ENCODE assay signal across 8 cellular contexts in the genomic region with DNA sequence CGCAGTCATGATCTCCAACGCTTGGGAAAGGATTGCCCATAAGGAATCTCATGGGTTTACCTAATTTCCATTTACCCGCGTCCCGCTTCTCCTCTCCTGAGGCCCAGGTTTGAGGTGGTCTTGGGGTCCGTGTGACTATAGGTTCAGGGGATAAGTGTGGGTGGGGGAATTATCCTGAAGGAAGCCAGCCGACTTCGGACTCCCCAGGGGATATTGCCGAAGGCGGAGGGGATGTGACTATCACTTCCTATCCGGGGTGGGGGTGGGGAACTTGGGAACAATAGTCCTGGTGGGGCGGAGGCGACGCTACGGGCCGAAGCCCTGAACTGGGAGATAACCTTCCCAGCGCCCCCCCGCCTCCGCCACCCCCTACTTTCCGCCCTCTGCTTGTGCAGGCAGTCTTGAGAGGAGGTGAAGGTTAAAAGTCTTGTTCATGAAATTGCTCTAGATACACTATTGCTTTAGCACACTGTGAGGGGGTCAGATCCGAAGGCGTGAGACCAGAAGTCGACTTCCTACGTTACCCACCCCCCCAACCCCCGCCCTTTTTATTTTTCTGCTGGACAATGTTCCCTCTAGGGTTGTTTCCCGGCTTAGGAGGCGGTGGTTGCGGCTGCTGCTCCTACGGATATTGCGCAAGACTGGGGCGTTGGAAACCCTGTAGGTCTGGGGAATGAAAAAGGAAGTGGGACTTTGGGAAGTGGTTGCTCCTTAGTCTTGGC. TPM values are rescaled to one million over a fixed set of nuclear protein-coding genes. Genes with fewer than 3 reads are reported as not detected.
DNase-seq lines count a peak whose midpoint lies in the region; ATAC-seq and TF ChIP-seq lines count a peak whose summit lies in the region.

No MANE protein-coding gene starts in this region.

- WGBS in right cardiac atrium: under 1% methylated on average over 31 of the region's 31 CpGs

- H3K27me3 ChIP-seq in HL-60 (ENCODE audit: insufficient read depth, poor library complexity, severe bottlenecking): no peaks in the 10 kb centered on the region
- H3K27me3 ChIP-seq in right cardiac atrium (ENCODE audit: control insufficient read depth, insufficient read depth): no peaks in the 10 kb centered on the region

- peak overlapping the region; percentile 88 for H3K4me3 ChIP-seq in HL-60 (replicated peaks; ENCODE audit: insufficient read depth, low read length)
- peak overlapping the region; percentile 64 for H3K4me3 ChIP-seq in astrocyte of the spinal cord (ENCODE audit: low read depth, low read length)
- peak overlapping the region; percentile 97 for H3K4me3 ChIP-seq in right cardiac atrium (ENCODE audit: low read length)

- DNase-seq in Caki2 (ENCODE audit: low read depth): peak; percentile 76
- peak; percentile 73 to 94 for DNase-seq in HL-60 (ENCODE audit: low read depth in 1 of 2, low spot score in 1 of 2)
- DNase-seq in NOMO-1 treated with DMSO at 0.1 percent for 48 hours (lab: John Stamatoyannopoulos, UW; ENCODE audit: unreplicated experiment): peak; percentile 88
- peak; percentile 93 for DNase-seq in astrocyte of the spinal cord (ENCODE audit: low read depth, low spot score)
- peak; percentile 92 to 95 (median 92) for DNase-seq in right cardiac atrium
- peak; percentile 62 for DNase-seq in pons (ENCODE audit: low spot score)

- H3K27ac ChIP-seq in HL-60 (replicated peaks) (peak overlapping the region; percentile 91), right cardiac atrium (ENCODE audit: low read length) (peak overlapping the region; percentile 99)

- in situ Hi-C loops in Caki2 (cut with HindIII; ENCODE audit: low pct_unique_long_range_greater_than_20kb, low sequenced_read_pairs) (no loop called here), astrocyte of the spinal cord (cut with HindIII; ENCODE audit: low sequenced_read_pairs) (no loop called here)

- intact Hi-C loops in right cardiac atrium (cut with DNase I): no loop called here

- peak; percentile 62 to 74 for ATAC-seq in right cardiac atrium
- no peak for ATAC-seq in HG03196 (IDR thresholded peaks at IDR 0.05; ENCODE audit: unreplicated experiment)
- ATAC-seq in GM21528 (IDR thresholded peaks at IDR 0.05; ENCODE audit: low FRiP score, unreplicated experiment): no peak

- no peak for TF ChIP-seq CTCF in HL-60 (IDR thresholded peaks at IDR 0.05; ENCODE audit: insufficient read depth, low read length)
- TF ChIP-seq CTCF in astrocyte of the spinal cord (IDR thresholded peaks at IDR 0.05; ENCODE audit: low read depth, low read length): no peak

- H3K9me3 ChIP-seq in right cardiac atrium (ENCODE audit: control insufficient read depth, low read length): no peaks in the 10 kb centered on the region

- H3K4me1 ChIP-seq in right cardiac atrium (ENCODE audit: control insufficient read depth, insufficient read depth, low read length): peaks cover 7% of the 10 kb centered on the region

RNA-seq across cellular contexts. Expression of a gene that starts 1.3 kb away (rescaled TPM):
- 19.0 and 22.5 TPM in 2 replicates for total RNA-seq in Caki2 (2014; rRNA removed; shearing (Covaris generic); ENCODE audit: low replicate concordance)
- total RNA-seq in right cardiac atrium: 10 to 100 TPM; 39.2 to 55.5 (median 50.0) TPM
- polyA plus RNA-seq in right cardiac atrium: 32.5 TPM

Comparison
In these comparisons a context has a peak if more than half of its experiments do, and no peak if none do; other contexts are left out.
1. ATAC-seq: peak in right cardiac atrium (2 of 2); none in HG03196 (single experiment) and GM21528 (single experiment).
2. Peak in every context shown above with its lines, with median percentiles within 50 percentile points of each other: DNase-seq and H3K4me3 ChIP-seq.